24 cellular contexts compared by ENCODE assay signal in genomic region chr4:43567644-43568043, GRCh38.
DNase-seq lines count a peak whose midpoint lies in the region; ATAC-seq and TF ChIP-seq lines count a peak whose summit lies in the region.
"Had no signal": no experiment of that assay in that cellular context is flagged by ENCODE, and none has a peak within 500 bp of the region (broad histone marks: within the 10 kb centered on the region; RNA-seq: fewer than 3 reads in every experiment).

No MANE protein-coding gene starts in this region.

- ATAC-seq in stimulated activated naive B cell treated with anti-CD40 and anti-IgM and Interleukin-4, amounts not matched to agents 10 μg/mL and 1 μg/mL and 100 μg/mL, for 72 hours (replicated peaks), result peak; percentile 42 to 68
- no peak for ATAC-seq in HG02588 (IDR thresholded peaks at IDR 0.05; ENCODE audit: unreplicated experiment)
- ATAC-seq: A549, GM12878 had no signal

- CTCF ChIA-PET in mammary epithelial cell (lab: Charles Lee; ENCODE audit: low non-redundant PET) (no interaction called here), MCF 10A (lab: Yijun Ruan, JAX) (interaction anchor here (0.6 kb wide), 1 partner anchor 18 kb away, joined by 3 read pairs; no protein-coding TSS in a partner anchor)

- peak overlapping the region; percentile 32 for H2AFZ ChIP-seq in mammary epithelial cell (ENCODE audit: low read depth, low read length)
- H2AFZ ChIP-seq: GM23248 had no signal

- H3K27ac ChIP-seq in mammary epithelial cell (ENCODE audit: insufficient read depth, low read depth, low read length), result no peak overlapping the region
- H3K27ac ChIP-seq: A549; BLaER1 treated with 17β-estradiol and CSF1 and Interleukin-3, amounts not matched to agents 10 nM and 100 nM; GM23248 had no signal

- WGBS in mammary epithelial cell (ENCODE audit: low coverage, missing lambda C conversion rate), result 80% methylated on average over 2 of the region's 2 CpGs

- in situ Hi-C loops in mammary epithelial cell (cut with MboI; ENCODE audit: low sequenced_read_pairs in 2 of 2) (no loop called here), GM13976 (cut with MboI; ENCODE audit: low sequenced_read_pairs, unreplicated experiment) (no loop called here)

- dilution Hi-C loops in mammary epithelial cell (cut with HindIII; ENCODE audit: low sequenced_read_pairs), result no loop called here

- no peak for TF ChIP-seq CTCF in mammary epithelial cell (conservative IDR thresholded peaks at IDR 0.05 in 1 of 2, IDR thresholded peaks at IDR 0.05 in 1 of 2; ENCODE audit: extremely low read depth in 1 of 2, insufficient read depth in 1 of 2, low read depth in 1 of 2, low read length in 2 of 2)
- no peak for TF ChIP-seq CTCF in MCF 10A (IDR thresholded peaks at IDR 0.05; ENCODE audit: unreplicated experiment)
- no peak for TF ChIP-seq CTCF in GM13976 (IDR thresholded peaks at IDR 0.05; ENCODE audit: borderline replicate concordance, control extremely low read depth, extremely low read depth, insufficient read depth, missing control alignments)

- no peaks in the 10 kb centered on the region for H3K4me1 ChIP-seq in mammary epithelial cell (ENCODE audit: insufficient read depth, low read length)
- H3K4me1 ChIP-seq: A549, BE2C had no signal

- no peaks in the 10 kb centered on the region for H3K4me1 Mint-ChIP-seq in MCF 10A (ENCODE audit: insufficient read depth, unreplicated experiment)
- no peaks in the 10 kb centered on the region for H3K4me1 Mint-ChIP-seq in stimulated activated naive B cell treated with anti-CD40 and anti-IgM and Interleukin-4, amounts not matched to agents 10 μg/mL and 1 μg/mL and 100 μg/mL, for 72 hours
- H3K4me1 Mint-ChIP-seq: CD14-positive monocyte; CD8-positive, alpha-beta memory T cell had no signal

- no peaks in the 10 kb centered on the region for H3K36me3 Mint-ChIP-seq in MCF 10A (ENCODE audit: insufficient read depth, unreplicated experiment)
- no peaks in the 10 kb centered on the region for H3K36me3 Mint-ChIP-seq in stimulated activated naive B cell treated with anti-CD40 and anti-IgM and Interleukin-4, amounts not matched to agents 10 μg/mL and 1 μg/mL and 100 μg/mL, for 72 hours
- H3K36me3 Mint-ChIP-seq: CD14-positive monocyte; CD8-positive, alpha-beta memory T cell had no signal

- BruUV-seq in mammary epithelial cell (replicated peaks; lab: Mats Ljungman, UMichigan), result no TSS peak
- no TSS peak for BruUV-seq in MCF 10A (replicated peaks; lab: Mats Ljungman, UMichigan)

- H3K9me3 Mint-ChIP-seq in MCF 10A (ENCODE audit: unreplicated experiment), result no peaks in the 10 kb centered on the region
- H3K9me3 Mint-ChIP-seq in stimulated activated naive B cell treated with anti-CD40 and anti-IgM and Interleukin-4, amounts not matched to agents 10 μg/mL and 1 μg/mL and 100 μg/mL, for 72 hours, result no peaks in the 10 kb centered on the region

- no peaks in the 10 kb centered on the region for H3K79me2 ChIP-seq in mammary epithelial cell (ENCODE audit: insufficient read depth, low read length)

- H3K36me3 ChIP-seq in mammary epithelial cell (ENCODE audit: insufficient read depth, low read length), result no peaks in the 10 kb centered on the region
- H3K36me3 ChIP-seq: BE2C; BLaER1 treated with 17β-estradiol and CSF1 and Interleukin-3, amounts not matched to agents 10 nM and 100 nM had no signal

- no peak overlapping the region for H3K27ac Mint-ChIP-seq in MCF 10A (ENCODE audit: low read depth, unreplicated experiment)
- H3K27ac Mint-ChIP-seq in stimulated activated naive B cell treated with anti-CD40 and anti-IgM and Interleukin-4, amounts not matched to agents 10 μg/mL and 1 μg/mL and 100 μg/mL, for 72 hours, result no peak overlapping the region
- H3K27ac Mint-ChIP-seq: CD14-positive monocyte; CD4-positive, alpha-beta T cell; CD8-positive, alpha-beta memory T cell had no signal

- intact Hi-C loops in mammary epithelial cell (cut with micrococcal nuclease), result no loop called here
- intact Hi-C loops in MCF 10A (cut with micrococcal nuclease), result no loop called here

- POLR2A ChIA-PET in MCF 10A (lab: Yijun Ruan, JAX), result no interaction called here

- no peaks in the 10 kb centered on the region for H3K9me3 ChIP-seq in mammary epithelial cell (replicated peaks; ENCODE audit: insufficient read depth, low read length)
- H3K9me3 ChIP-seq: A549; BE2C; BLaER1 treated with 17β-estradiol and CSF1 and Interleukin-3, amounts not matched to agents 10 nM and 100 nM had no signal

- no peak overlapping the region for H3K9ac ChIP-seq in mammary epithelial cell (ENCODE audit: insufficient read depth, low read length)
- H3K9ac ChIP-seq: BLaER1 treated with 17β-estradiol and CSF1 and Interleukin-3, amounts not matched to agents 10 nM and 100 nM; GM23248 had no signal

- H3K27me3 Mint-ChIP-seq in MCF 10A (ENCODE audit: insufficient read depth, unreplicated experiment), result no peaks in the 10 kb centered on the region
- no peaks in the 10 kb centered on the region for H3K27me3 Mint-ChIP-seq in stimulated activated naive B cell treated with anti-CD40 and anti-IgM and Interleukin-4, amounts not matched to agents 10 μg/mL and 1 μg/mL and 100 μg/mL, for 72 hours
- H3K27me3 Mint-ChIP-seq: CD4-positive, alpha-beta T cell; CD8-positive, alpha-beta memory T cell had no signal

- no peak for DNase-seq in mammary epithelial cell
- DNase-seq in MCF 10A (ENCODE audit: unreplicated experiment), result no peak
- DNase-seq in NCI-H82 treated with DMSO at 0.1 percent for 48 hours (lab: John Stamatoyannopoulos, UW; ENCODE audit: unreplicated experiment), result peak; percentile 33
- no peak for DNase-seq in stimulated activated naive B cell treated with anti-CD40 and anti-IgM and Interleukin-4, amounts not matched to agents 10 μg/mL and 1 μg/mL and 100 μg/mL, for 72 hours
- DNase-seq in inferior parietal cortex (ENCODE audit: extremely low spot score), result no peak
- DNase-seq in GM13976 (ENCODE audit: low spot score), result no peak
- DNase-seq: 8988T; ACHN; AML-193; BE2C; CD4-positive, alpha-beta T cell; CD8-positive, alpha-beta memory T cell; DMS 273 treated with DMSO at 0.1 percent for 48 hours; DMS79; EL; GDM1; GM23248; H7; HCEC 1CT had no signal

- no peaks in the 10 kb centered on the region for H3K27me3 ChIP-seq in mammary epithelial cell (ENCODE audit: insufficient read depth, low read length)
- H3K27me3 ChIP-seq: BE2C; BLaER1 treated with 17β-estradiol and CSF1 and Interleukin-3, amounts not matched to agents 10 nM and 100 nM had no signal

- H4K20me1 ChIP-seq in mammary epithelial cell (ENCODE audit: insufficient read depth, low read length), result no peaks in the 10 kb centered on the region
- H4K20me1 ChIP-seq: BLaER1 treated with 17β-estradiol and CSF1 and Interleukin-3, amounts not matched to agents 10 nM and 100 nM had no signal

- no peak overlapping the region for H3K4me3 ChIP-seq in mammary epithelial cell (replicated peaks in 1 of 3; ENCODE audit: insufficient read depth in 1 of 3, low read depth in 2 of 3, low read length in 3 of 3)
- H3K4me3 ChIP-seq: A549; BLaER1 treated with 17β-estradiol and CSF1 and Interleukin-3, amounts not matched to agents 10 nM and 100 nM; GM12878; GM23248 had no signal

- no peak overlapping the region for H3K4me3 Mint-ChIP-seq in MCF 10A (ENCODE audit: unreplicated experiment)
- no peak overlapping the region for H3K4me3 Mint-ChIP-seq in stimulated activated naive B cell treated with anti-CD40 and anti-IgM and Interleukin-4, amounts not matched to agents 10 μg/mL and 1 μg/mL and 100 μg/mL, for 72 hours
- H3K4me3 Mint-ChIP-seq: CD14-positive monocyte; CD4-positive, alpha-beta T cell; CD8-positive, alpha-beta memory T cell had no signal

- no peak overlapping the region for H3K4me2 ChIP-seq in mammary epithelial cell (ENCODE audit: insufficient read depth, low read depth, low read length)
- H3K4me2 ChIP-seq: A549; BLaER1 treated with 17β-estradiol and CSF1 and Interleukin-3, amounts not matched to agents 10 nM and 100 nM had no signal
